ENCODE assay signal across 8 cellular contexts in genomic region chr9:84139296-84140100, GRCh38.
DNase-seq lines count a peak whose midpoint lies in the region; ATAC-seq and TF ChIP-seq lines count a peak whose summit lies in the region.

No MANE protein-coding gene starts in this region.

- H3K4me3 ChIP-seq in endodermal cell (ENCODE audit: low read length): no peak overlapping the region

- no peaks in the 10 kb centered on the region for H3K36me3 ChIP-seq in endodermal cell (ENCODE audit: control insufficient read depth, insufficient read depth, low read length)

- H3K4me3 Mint-ChIP-seq in osteocyte (ENCODE audit: unreplicated experiment) (peak overlapping the region; percentile 30), endodermal cell (no peak overlapping the region)

- DNase-seq in NCI-H2171 treated with DMSO at 0.1 percent for 48 hours (lab: John Stamatoyannopoulos, UW) (peak; percentile 58), NCI-H2171 (lab: John Stamatoyannopoulos, UW) (no peak), NCI-H2196 (lab: John Stamatoyannopoulos, UW; ENCODE audit: unreplicated experiment) (peak; percentile 87), osteocyte (ENCODE audit: extremely low spot score, unreplicated experiment) (no peak), endodermal cell (no peak)
- DNase-seq in activated effector memory CD4-positive, alpha-beta T cell treated with anti-CD3 and anti-CD28 coated beads, Interleukin-2, amount 50 U/mL, for 16 hours: no peak

- 68 to 88% methylated on average over 6 to 11 of the region's 11 CpGs for WGBS in endodermal cell (ENCODE audit: insufficient coverage in 1 of 2, insufficient read length in 1 of 2), 2 experiments

- H3K9me3 Mint-ChIP-seq in osteocyte (ENCODE audit: unreplicated experiment) (no peaks in the 10 kb centered on the region), endodermal cell (no peaks in the 10 kb centered on the region)

- H3K27me3 Mint-ChIP-seq in osteocyte (ENCODE audit: unreplicated experiment) (peaks cover 64% of the 10 kb centered on the region), endodermal cell (ENCODE audit: insufficient read depth) (peaks cover 71% of the 10 kb centered on the region)

- H3K9ac ChIP-seq in endodermal cell (ENCODE audit: extremely low read depth, low read length, poor library complexity, severe bottlenecking): no peak overlapping the region

- H3K4me1 Mint-ChIP-seq in osteocyte (ENCODE audit: unreplicated experiment) (peaks cover 24% of the 10 kb centered on the region), endodermal cell (peaks cover 7% of the 10 kb centered on the region)

- H3K27me3 ChIP-seq in endodermal cell (ENCODE audit: control insufficient read depth, insufficient read depth, low read length, poor library complexity, severe bottlenecking): peaks cover 72% of the 10 kb centered on the region

- peak overlapping the region; percentile 38 for H3K27ac Mint-ChIP-seq in osteocyte (ENCODE audit: unreplicated experiment)
- H3K27ac Mint-ChIP-seq in endodermal cell: no peak overlapping the region

- no peaks in the 10 kb centered on the region for H3K9me3 ChIP-seq in endodermal cell (ENCODE audit: control insufficient read depth, low read length)

- no peak for TF ChIP-seq CTCF in osteocyte (IDR thresholded peaks at IDR 0.05)
- no peak for TF ChIP-seq CTCF in endodermal cell (conservative IDR thresholded peaks at IDR 0.05)

- no peaks in the 10 kb centered on the region for H3K4me1 ChIP-seq in endodermal cell (ENCODE audit: control insufficient read depth, insufficient read depth, low read length)

- H3K27ac ChIP-seq in cingulate gyrus (ENCODE audit: low read depth, low read length) (peak overlapping the region; percentile 19), endodermal cell (ENCODE audit: low read depth, low read length) (no peak overlapping the region)

- no peak for ATAC-seq in HG02571 (IDR thresholded peaks at IDR 0.05; ENCODE audit: unreplicated experiment)

- H3K36me3 Mint-ChIP-seq in osteocyte (ENCODE audit: unreplicated experiment) (peaks cover 2% of the 10 kb centered on the region), endodermal cell (ENCODE audit: low read depth) (no peaks in the 10 kb centered on the region)

Comparison
In these comparisons a context has a peak if more than half of its experiments do, and no peak if none do; other contexts are left out.
1. DNase-seq: peak in NCI-H2171 treated with DMSO at 0.1 percent for 48 hours (single experiment) and NCI-H2196 (single experiment); none in NCI-H2171 (single experiment), osteocyte (single experiment), endodermal cell (single experiment) and activated effector memory CD4-positive, alpha-beta T cell treated with anti-CD3 and anti-CD28 coated beads, Interleukin-2, amount 50 U/mL, for 16 hours (single experiment).